26 cellular contexts compared by ENCODE assay signal in the genomic region with DNA sequence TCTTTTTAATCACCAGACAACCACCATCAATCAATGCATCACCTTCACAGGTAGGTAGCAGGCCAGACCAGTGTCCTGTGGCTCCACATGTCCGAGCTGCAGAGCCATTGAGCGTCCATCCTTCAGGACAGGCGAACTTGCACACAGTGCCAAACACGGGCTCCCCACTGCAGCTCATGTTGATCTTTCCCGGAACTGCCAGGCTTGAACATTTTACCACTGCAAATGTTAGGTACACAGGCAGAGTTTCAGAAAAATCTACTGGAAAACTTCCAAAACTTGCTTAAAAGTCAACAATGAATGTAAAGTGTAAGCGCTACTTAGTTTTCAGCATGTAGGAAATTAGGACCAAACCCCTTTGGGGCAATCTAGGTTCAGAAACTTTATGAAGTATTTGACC. TPM values are rescaled to one million over a fixed set of nuclear protein-coding genes. Genes with fewer than 3 reads are reported as not detected.
"Had no signal": no experiment of that assay in that cellular context is flagged by ENCODE, and none has a peak within 500 bp of the region (broad histone marks: within the 10 kb centered on the region; RNA-seq: fewer than 3 reads in every experiment).

No MANE protein-coding gene starts in this region.

- H3K27ac ChIP-seq: esophagus squamous epithelium, gastroesophageal sphincter, neural progenitor cell, pancreas, prostate gland, spleen, testis, tibial nerve had no signal

- H3K27me3 ChIP-seq: neural progenitor cell, pancreas, testis, tibial nerve had no signal

- H3K4me3 Mint-ChIP-seq: central memory CD8-positive, alpha-beta T cell; dendritic cell treated with granulocyte-macrophage colony-stimulating factor and Interleukin-4, amounts not matched to agents 40 ng/mL and 50 ng/mL, for 4 days; effector memory CD8-positive, alpha-beta T cell; natural killer cell treated with Interleukin-12 subunit alpha and Interleukin-12 subunit beta and Interleukin-15 and Interleukin-18, amount 100 ng/mL, for 72 hours; neural progenitor cell; stimulated activated naive B cell treated with anti-CD40 and anti-IgM and Interleukin-4, amounts not matched to agents 10 μg/mL and 1 μg/mL and 100 μg/mL, for 72 hours; stimulated activated naive CD8-positive, alpha-beta T cell treated with anti-CD3 and anti-CD28 coated beads, Interleukin-15, amount 100 ng/mL, for 72 hours had no signal

- H3K9me3 Mint-ChIP-seq: central memory CD8-positive, alpha-beta T cell; dendritic cell treated with granulocyte-macrophage colony-stimulating factor and Interleukin-4, amounts not matched to agents 40 ng/mL and 50 ng/mL, for 4 days; effector memory CD8-positive, alpha-beta T cell; natural killer cell treated with Interleukin-12 subunit alpha and Interleukin-12 subunit beta and Interleukin-15 and Interleukin-18, amount 100 ng/mL, for 72 hours; neural progenitor cell; stimulated activated naive B cell treated with anti-CD40 and anti-IgM and Interleukin-4, amounts not matched to agents 10 μg/mL and 1 μg/mL and 100 μg/mL, for 72 hours; stimulated activated naive CD8-positive, alpha-beta T cell treated with anti-CD3 and anti-CD28 coated beads, Interleukin-15, amount 100 ng/mL, for 72 hours had no signal

- H3K27ac Mint-ChIP-seq: dendritic cell treated with granulocyte-macrophage colony-stimulating factor and Interleukin-4, amounts not matched to agents 40 ng/mL and 50 ng/mL, for 4 days; effector memory CD8-positive, alpha-beta T cell; natural killer cell treated with Interleukin-12 subunit alpha and Interleukin-12 subunit beta and Interleukin-15 and Interleukin-18, amount 100 ng/mL, for 72 hours; neural progenitor cell; stimulated activated naive B cell treated with anti-CD40 and anti-IgM and Interleukin-4, amounts not matched to agents 10 μg/mL and 1 μg/mL and 100 μg/mL, for 72 hours had no signal

- H3K27me3 Mint-ChIP-seq: dendritic cell treated with granulocyte-macrophage colony-stimulating factor and Interleukin-4, amounts not matched to agents 40 ng/mL and 50 ng/mL, for 4 days had no signal

- H3K9me3 ChIP-seq: esophagus squamous epithelium, gastroesophageal sphincter, pancreas, prostate gland, spleen, testis, tibial nerve had no signal

- H2AFZ ChIP-seq: neural progenitor cell had no signal

- H3K4me1 Mint-ChIP-seq: central memory CD8-positive, alpha-beta T cell; neural progenitor cell; stimulated activated naive B cell treated with anti-CD40 and anti-IgM and Interleukin-4, amounts not matched to agents 10 μg/mL and 1 μg/mL and 100 μg/mL, for 72 hours; stimulated activated naive CD8-positive, alpha-beta T cell treated with anti-CD3 and anti-CD28 coated beads, Interleukin-15, amount 100 ng/mL, for 72 hours had no signal

- H3K4me2 ChIP-seq: neural progenitor cell had no signal

- DNase-seq: effector memory CD8-positive, alpha-beta T cell; esophagus squamous epithelium; foreskin fibroblast; glutamatergic neuron; islet precursor cell; left ventricle myocardium superior; mammary epithelial cell; occipital lobe; pancreas; spleen; stimulated activated CD4-positive, alpha-beta T cell treated with anti-CD3 and anti-CD28 coated beads, Interleukin-15, amount 100 ng/mL, for 24 hours; stimulated activated CD4-positive, alpha-beta T cell treated with anti-CD3 and anti-CD28 coated beads, Interleukin-1b, Interleukin-23, amount 100 ng/mL, for 48 hours; stimulated activated CD4-positive, alpha-beta T cell treated with anti-CD3 and anti-CD28 coated beads, Interleukin-4, amount 100 ng/mL, for 24 hours; stimulated activated naive B cell treated with anti-CD40 and anti-IgM and Interleukin-4, amounts not matched to agents 10 μg/mL and 1 μg/mL and 100 μg/mL, for 72 hours; stimulated activated naive CD8-positive, alpha-beta T cell treated with anti-CD3 and anti-CD28 coated beads, Interleukin-15, amount 100 ng/mL, for 72 hours; testis had no signal

- H3K4me3 ChIP-seq: esophagus squamous epithelium, gastroesophageal sphincter, neural progenitor cell, pancreas, prostate gland, spleen, testis, tibial nerve had no signal

- H3K36me3 ChIP-seq: esophagus squamous epithelium, gastroesophageal sphincter, neural progenitor cell, pancreas, prostate gland, spleen, tibial nerve had no signal

- H3K4me1 ChIP-seq: esophagus squamous epithelium, gastroesophageal sphincter, neural progenitor cell, pancreas, prostate gland, spleen, testis had no signal

- H3K36me3 Mint-ChIP-seq: natural killer cell treated with Interleukin-12 subunit alpha and Interleukin-12 subunit beta and Interleukin-15 and Interleukin-18, amount 100 ng/mL, for 72 hours; neural progenitor cell; stimulated activated naive B cell treated with anti-CD40 and anti-IgM and Interleukin-4, amounts not matched to agents 10 μg/mL and 1 μg/mL and 100 μg/mL, for 72 hours had no signal

- ATAC-seq: effector memory CD8-positive, alpha-beta T cell; gastroesophageal sphincter; left ventricle myocardium superior; natural killer cell treated with Interleukin-12 subunit alpha and Interleukin-12 subunit beta and Interleukin-15 and Interleukin-18, amount 100 ng/mL, for 72 hours; sciatic nerve; stimulated activated naive B cell treated with anti-CD40 and anti-IgM and Interleukin-4, amounts not matched to agents 10 μg/mL and 1 μg/mL and 100 μg/mL, for 72 hours; stimulated activated naive CD8-positive, alpha-beta T cell treated with anti-CD3 and anti-CD28 coated beads, Interleukin-15, amount 100 ng/mL, for 72 hours had no signal

- H3K9ac ChIP-seq: neural progenitor cell had no signal

RNA-seq across cellular contexts. Expression of a gene that starts 6.6 kb away (rescaled TPM):
- total RNA-seq: epithelial cell of proximal tubule; mammary epithelial cell; natural killer cell treated with Interleukin-12 subunit alpha and Interleukin-12 subunit beta and Interleukin-15 and Interleukin-18, amount 100 ng/mL, for 72 hours; renal cortical epithelial cell had no signal
- polyA plus RNA-seq: mammary epithelial cell had no signal

RNA-seq across cellular contexts. Expression of a gene that starts 15.9 kb away (rescaled TPM):
- total RNA-seq: epithelial cell of proximal tubule had no signal
